Comparison of ENCODE assay signal across 9 cellular contexts in genomic region chr10:74266-74621, GRCh38. TPM values are rescaled to one million over a fixed set of nuclear protein-coding genes. Genes with fewer than 3 reads are reported as not detected.
A peak's percentile ranks its signal among the peaks of the same experiment; 100 is the strongest.
DNase-seq lines count a peak whose midpoint lies in the region; ATAC-seq and TF ChIP-seq lines count a peak whose summit lies in the region.
"Not testable (repeated sequence)": the region's sequence is repeated elsewhere in the genome, so short reads cannot be mapped to it uniquely, and the experiment has no call there.
"Had no signal": no experiment of that assay in that cellular context is flagged by ENCODE, and none has a peak within 500 bp of the region (broad histone marks: within the 10 kb centered on the region; RNA-seq: fewer than 3 reads in every experiment).

No MANE protein-coding gene starts in this region.

- not testable (repeated sequence) for H3K27ac Mint-ChIP-seq in naive thymus-derived CD4-positive, alpha-beta T cell

- not testable (repeated sequence) for ATAC-seq in activated T-cell treated with anti-CD3 and anti-CD28 coated beads, Interleukin-2, amount 50 U/mL, for 4 hours; naive thymus-derived CD4-positive, alpha-beta T cell

- CTCF ChIA-PET in naive thymus-derived CD4-positive, alpha-beta T cell (lab: Charles Lee): interaction anchor here (1.0 kb wide), 1 partner anchor 87 kb away, joined by 3 read pairs; no protein-coding TSS in a partner anchor

- H3K79me2 ChIP-seq in GM23248 (ENCODE audit: insufficient read depth); smooth muscle cell (ENCODE audit: low read depth): not testable (repeated sequence)

- not testable (repeated sequence) for DNase-seq in GM23248; SJSA1 (ENCODE audit: low read depth in 1 of 2, low spot score in 2 of 2); activated T-cell treated with anti-CD3 and anti-CD28 coated beads, Interleukin-2, amount 50 U/mL, for 4 hours; breast epithelium (ENCODE audit: low spot score in 2 of 2); foreskin fibroblast; naive thymus-derived CD4-positive, alpha-beta T cell; smooth muscle cell (lab: John Stamatoyannopoulos, UW; ENCODE audit: unreplicated experiment)

- WGBS in GM23248 (ENCODE audit: low coverage in 1 of 2, low lambda C conversion rate in 2 of 2, missing lambda C conversion rate in 2 of 2), 2 experiments: 27% methylated on average over 17 of the region's 17 CpGs
- WGBS in smooth muscle cell (ENCODE audit: low lambda C conversion rate): 41% methylated on average over 17 of the region's 17 CpGs

- H3K9me3 ChIP-seq in GM23248 (ENCODE audit: low read depth); SJSA1 (replicated peaks); breast epithelium; naive thymus-derived CD4-positive, alpha-beta T cell (ENCODE audit: control insufficient read depth in 2 of 3, low read length in 3 of 3); smooth muscle cell (replicated peaks; ENCODE audit: low read depth): not testable (repeated sequence)

- not testable (repeated sequence) for H3K27ac ChIP-seq in GM23248; SJSA1; breast epithelium; naive thymus-derived CD4-positive, alpha-beta T cell (ENCODE audit: low read depth, low read length); smooth muscle cell (ENCODE audit: low read depth)

- H2AFZ ChIP-seq in GM23248 (peak overlapping the region; percentile 91), smooth muscle cell (ENCODE audit: low read depth) (peak overlapping the region; percentile 93)

- not testable (repeated sequence) for H4K20me1 ChIP-seq in GM23248 (ENCODE audit: insufficient read depth); smooth muscle cell (ENCODE audit: low read depth)

- not testable (repeated sequence) for H3K36me3 Mint-ChIP-seq in activated T-cell treated with anti-CD3 and anti-CD28 coated beads, Interleukin-2, amount 50 U/mL, for 4 hours (ENCODE audit: insufficient read depth); naive thymus-derived CD4-positive, alpha-beta T cell

- not testable (repeated sequence) for TF ChIP-seq CTCF in breast epithelium (IDR thresholded peaks at IDR 0.05); foreskin fibroblast (IDR thresholded peaks at IDR 0.05; ENCODE audit: low read depth, low read length); smooth muscle cell (IDR thresholded peaks at IDR 0.05; ENCODE audit: borderline replicate concordance, insufficient read depth, poor library complexity, severe bottlenecking)

- H3K4me1 ChIP-seq in GM23248 (ENCODE audit: insufficient read depth); SJSA1 (replicated peaks); breast epithelium; naive thymus-derived CD4-positive, alpha-beta T cell (ENCODE audit: control insufficient read depth in 2 of 2, insufficient read depth in 2 of 2, low read length in 2 of 2); smooth muscle cell (ENCODE audit: low read depth): not testable (repeated sequence)

- intact Hi-C loops in breast epithelium (cut with DNase I; ENCODE audit: low total_unique reads); naive thymus-derived CD4-positive, alpha-beta T cell (cut with micrococcal nuclease): not testable (repeated sequence)

- not testable (repeated sequence) for H3K9me2 ChIP-seq in GM23248 (ENCODE audit: insufficient read depth)

- POLR2A ChIA-PET in naive thymus-derived CD4-positive, alpha-beta T cell (lab: Charles Lee): not testable (repeated sequence)

- H3K27me3 Mint-ChIP-seq in activated T-cell treated with anti-CD3 and anti-CD28 coated beads, Interleukin-2, amount 50 U/mL, for 4 hours (ENCODE audit: low read depth): peaks cover 29% of the 10 kb centered on the region
- H3K27me3 Mint-ChIP-seq in naive thymus-derived CD4-positive, alpha-beta T cell: peaks cover 0 to 30% (median 10%) of the 10 kb centered on the region in 5 donors

- H3F3A ChIP-seq in GM23248 (ENCODE audit: insufficient read depth); smooth muscle cell (ENCODE audit: low read depth): not testable (repeated sequence)

- H3K4me3 ChIP-seq in GM23248 (peak overlapping the region; percentile 87), SJSA1 (peak overlapping the region; percentile 55), breast epithelium (peak overlapping the region; percentile 28 to 82 (median 55)), foreskin fibroblast (ENCODE audit: low read depth in 1 of 2, low read length in 2 of 2) (peak overlapping the region; percentile 56 to 58), smooth muscle cell (peak overlapping the region; percentile 81)
- peak overlapping the region; percentile 55 for H3K4me3 ChIP-seq in naive thymus-derived CD4-positive, alpha-beta T cell (ENCODE audit: low read length)

- H3K4me2 ChIP-seq in GM23248 (ENCODE audit: unreplicated experiment) (peak overlapping the region; percentile 83), smooth muscle cell (peak overlapping the region; percentile 86)

- in situ Hi-C loops in GM23248 (cut with MboI): not testable (repeated sequence)

- TF ChIP-seq POLR2A in breast epithelium (IDR thresholded peaks at IDR 0.05): not testable (repeated sequence)

- not testable (repeated sequence) for H3K36me3 ChIP-seq in GM23248 (ENCODE audit: low read depth); SJSA1; breast epithelium; naive thymus-derived CD4-positive, alpha-beta T cell (ENCODE audit: control insufficient read depth in 2 of 3, insufficient read depth in 3 of 3, low read length in 3 of 3); smooth muscle cell (ENCODE audit: low read depth)

- H3K9ac ChIP-seq in GM23248: peak overlapping the region; percentile 47
- not testable (repeated sequence) for H3K9ac ChIP-seq in smooth muscle cell (ENCODE audit: low read depth)

- not testable (repeated sequence) for H3K4me1 Mint-ChIP-seq in activated T-cell treated with anti-CD3 and anti-CD28 coated beads, Interleukin-2, amount 50 U/mL, for 4 hours (ENCODE audit: low read depth); naive thymus-derived CD4-positive, alpha-beta T cell

- H3K27me3 ChIP-seq in GM23248 (replicated peaks; ENCODE audit: insufficient read depth); SJSA1 (replicated peaks); breast epithelium; naive thymus-derived CD4-positive, alpha-beta T cell (ENCODE audit: control insufficient read depth in 2 of 2, insufficient read depth in 2 of 2, low read length in 2 of 2); smooth muscle cell (ENCODE audit: low read depth): not testable (repeated sequence)

- not testable (repeated sequence) for H3K9me3 Mint-ChIP-seq in activated T-cell treated with anti-CD3 and anti-CD28 coated beads, Interleukin-2, amount 50 U/mL, for 4 hours; naive thymus-derived CD4-positive, alpha-beta T cell

- H3K4me3 Mint-ChIP-seq in activated T-cell treated with anti-CD3 and anti-CD28 coated beads, Interleukin-2, amount 50 U/mL, for 4 hours: peak overlapping the region; percentile 77
- H3K4me3 Mint-ChIP-seq in naive thymus-derived CD4-positive, alpha-beta T cell: peak overlapping the region; percentile 35 to 88 (median 74)

RNA-seq across cellular contexts. Expression of gene TUBB8, which starts 25.1 kb away (rescaled TPM):
- not detected in 2 replicates for total RNA-seq in GM23248 (2014; rRNA removed; shearing (Covaris generic))
- not detected in 2 replicates for polyA plus RNA-seq in GM23248 (2016; fragmentation: Nextera tagmentation; extraction: Ambion mirVana)
- total RNA-seq in SJSA1 (2014; rRNA removed; shearing (Covaris generic)): 0.28 and 0.68 TPM in 2 replicates
- total RNA-seq in activated T-cell treated with anti-CD3 and anti-CD28 coated beads, Interleukin-2, amount 50 U/mL, for 4 hours: not detected
- total RNA-seq in breast epithelium: under 1 TPM in 1 of 3 donors, not detected in 2; 0.59 TPM
- 1 to 10 TPM in 1 of 5 experiments, not detected in 4; 1.3 TPM for total RNA-seq in naive thymus-derived CD4-positive, alpha-beta T cell
- not detected for polyA plus RNA-seq in naive thymus-derived CD4-positive, alpha-beta T cell
- 0.54 and 3.3 TPM in 2 replicates for total RNA-seq in smooth muscle cell
- 0.66 and 0.79 TPM in 2 replicates for polyA plus RNA-seq in smooth muscle cell
- total RNA-seq: occipital lobe, Right ventricle myocardium inferior had no signal
